Comparison of ENCODE assay signal across 9 cellular contexts in the genomic region with DNA sequence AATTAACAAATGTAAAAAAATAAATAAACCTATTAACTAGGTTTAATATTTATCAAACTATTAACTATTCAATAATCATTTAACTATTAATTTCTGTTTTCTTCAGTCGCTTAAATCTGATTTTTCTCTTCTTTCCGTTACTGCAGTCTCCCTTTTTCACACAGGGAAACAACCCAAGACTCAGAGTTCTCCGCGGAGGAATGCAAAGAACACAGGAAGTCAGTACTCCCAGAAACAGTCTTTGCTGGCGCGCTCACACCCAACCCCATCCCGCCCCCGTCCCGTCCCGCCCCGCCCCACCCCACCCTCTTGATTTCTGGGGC. TPM values are rescaled to one million over a fixed set of nuclear protein-coding genes. Genes with fewer than 3 reads are reported as not detected.
DNase-seq lines count a peak whose midpoint lies in the region; TF ChIP-seq lines count a peak whose summit lies in the region.
"Had no signal": no experiment of that assay in that cellular context is flagged by ENCODE, and none has a peak within 500 bp of the region (broad histone marks: within the 10 kb centered on the region; RNA-seq: fewer than 3 reads in every experiment).

No MANE protein-coding gene starts in this region.

- H3K4me3 ChIP-seq in DOHH2 (ENCODE audit: low read length) = peak overlapping the region; percentile 95
- H3K4me3 ChIP-seq in esophagus (ENCODE audit: low read depth in 1 of 2, low read length in 2 of 2) = peak overlapping the region; percentile 78 to 96
- H3K4me3 ChIP-seq in prostate gland = peak overlapping the region; percentile 52 to 67

- intact Hi-C loops in prostate gland (cut with DNase I) = no loop called here

- POLR2A ChIA-PET in RWPE1 (lab: Yijun Ruan, JAX; ENCODE audit: low non-redundant PET) = no interaction called here

- peaks cover 32% of the 10 kb centered on the region for H3K79me2 ChIP-seq in DOHH2 (ENCODE audit: control insufficient read depth, low read length)

- no peaks in the 10 kb centered on the region for H3K27me3 ChIP-seq in DOHH2 (ENCODE audit: control insufficient read depth, low read length)
- H3K27me3 ChIP-seq in esophagus (ENCODE audit: control insufficient read depth in 1 of 2, insufficient read depth in 2 of 2, low read length in 2 of 2) = no peaks in the 10 kb centered on the region
- H3K27me3 ChIP-seq in prostate gland (replicated peaks; ENCODE audit: insufficient read depth) = no peaks in the 10 kb centered on the region

- H3K9me3 ChIP-seq in DOHH2 (ENCODE audit: control insufficient read depth, insufficient read depth, low read length) = no peaks in the 10 kb centered on the region
- H3K9me3 ChIP-seq in esophagus (ENCODE audit: control insufficient read depth in 2 of 2, insufficient read depth in 1 of 2, low read depth in 1 of 2, low read length in 1 of 2) = no peaks in the 10 kb centered on the region
- no peaks in the 10 kb centered on the region for H3K9me3 ChIP-seq in prostate gland

- TF ChIP-seq POLR2A in prostate gland (IDR thresholded peaks at IDR 0.05) = no peak

- H3K4me1 ChIP-seq in DOHH2 (ENCODE audit: control insufficient read depth, low read length) (peaks cover 21% of the 10 kb centered on the region), esophagus (ENCODE audit: control insufficient read depth in 2 of 2, insufficient read depth in 2 of 2, low read length in 1 of 2) (peaks cover 0 to 5% of the 10 kb centered on the region in 2 donors), prostate gland (replicated peaks) (peaks cover 12% of the 10 kb centered on the region)

- peak overlapping the region; percentile 80 for H3K4me2 ChIP-seq in DOHH2 (ENCODE audit: low read length)

- H4K20me1 ChIP-seq in DOHH2 (ENCODE audit: control insufficient read depth, insufficient read depth, low read depth, low read length) = 0 out of 2 replicates have a peak, but pooled peaks cover 5% of the 10 kb centered on the region

- H3F3A ChIP-seq in DOHH2 (ENCODE audit: control insufficient read depth, insufficient read depth) = no peaks in the 10 kb centered on the region

- peaks cover 35% of the 10 kb centered on the region for H3K36me3 ChIP-seq in DOHH2 (ENCODE audit: control insufficient read depth, low read length)
- peaks cover 1 to 6% of the 10 kb centered on the region in 2 donors for H3K36me3 ChIP-seq in esophagus (ENCODE audit: control insufficient read depth in 2 of 2, insufficient read depth in 2 of 2, low read length in 1 of 2)
- no peaks in the 10 kb centered on the region for H3K36me3 ChIP-seq in prostate gland

- CTCF ChIA-PET in RWPE1 (lab: Yijun Ruan, JAX) = interaction anchor here (1.1 kb wide), 1 partner anchor 18 kb away, joined by 8 read pairs; no protein-coding TSS in a partner anchor

- 1% methylated on average over 11 of the region's 11 CpGs for WGBS in esophagus, 2 donors
- under 1% methylated on average over 11 of the region's 11 CpGs for WGBS in prostate gland

- in situ Hi-C loops in GM13976 (cut with MboI; ENCODE audit: low sequenced_read_pairs, unreplicated experiment) = no loop called here

- no peaks in the 10 kb centered on the region for H3K9me2 ChIP-seq in DOHH2 (replicated peaks; ENCODE audit: control insufficient read depth, low read length)

- TF ChIP-seq CTCF in DOHH2 (IDR thresholded peaks at IDR 0.05; ENCODE audit: low read depth, low read length, poor library complexity, severe bottlenecking) = no peak
- TF ChIP-seq CTCF in RWPE1 (conservative IDR thresholded peaks at IDR 0.05; ENCODE audit: low read depth) = no peak
- no peak for TF ChIP-seq CTCF in prostate gland (IDR thresholded peaks at IDR 0.05)
- TF ChIP-seq CTCF in GM13976 (IDR thresholded peaks at IDR 0.05; ENCODE audit: borderline replicate concordance, control extremely low read depth, extremely low read depth, insufficient read depth, missing control alignments) = no peak

- H3K27ac ChIP-seq in DOHH2 (ENCODE audit: low read depth, low read length) (peak overlapping the region; percentile 18; the same call in 1 of the 2 replicates), RWPE1 (peak overlapping the region; percentile 89), esophagus (ENCODE audit: low read depth in 2 of 2, low read length in 1 of 2) (peak overlapping the region; percentile 87 to 88), prostate gland (peak overlapping the region; percentile 73 to 77)

- no peak for DNase-seq in RWPE1 (ENCODE audit: low spot score)
- DNase-seq in prostate gland (ENCODE audit: low spot score) = no peak
- DNase-seq in NOMO-1 treated with dmso at 0.1 percent for 144 hours (lab: John Stamatoyannopoulos, UW; ENCODE audit: unreplicated experiment) = no peak
- no peak for DNase-seq in DMS 273 (lab: John Stamatoyannopoulos, UW; ENCODE audit: unreplicated experiment)
- no peak for DNase-seq in NCI-H526 treated with DMSO at 0.1 percent for 48 hours (lab: John Stamatoyannopoulos, UW)
- no peak for DNase-seq in GM13976 (ENCODE audit: low spot score)

RNA-seq across cellular contexts. Expression of a gene that starts 0.4 kb away (rescaled TPM):
- polyA plus RNA-seq in esophagus = 10 to 100 TPM; 55.1 to 56.3 TPM
- 10 to 100 TPM; 60.3 to 74.5 TPM for total RNA-seq in prostate gland

RNA-seq across cellular contexts. Expression of a gene that starts 9.7 kb away (rescaled TPM):
- 10 to 100 TPM in 1 of 2 donors, 1 to 10 TPM in 1; 8.2 to 20.3 TPM for polyA plus RNA-seq in esophagus
- total RNA-seq in prostate gland = 10 to 100 TPM in 1 of 2 donors, 1 to 10 TPM in 1; 1.7 to 20.1 TPM
- total RNA-seq: SK-MEL-5 had no signal

RNA-seq across cellular contexts. Expression of a gene that starts 34.1 kb away (rescaled TPM):
- under 1 TPM; 0.29 to 0.46 TPM for polyA plus RNA-seq in esophagus
- under 1 TPM; 0.46 to 0.91 TPM for total RNA-seq in prostate gland
- total RNA-seq: SK-MEL-5 had no signal

RNA-seq across cellular contexts. Expression of a gene that starts 35.4 kb away (rescaled TPM):
- 100 to 1,000 TPM; 131 to 252 TPM for polyA plus RNA-seq in esophagus
- 100 to 1,000 TPM; 230 to 304 TPM for total RNA-seq in prostate gland

RNA-seq across cellular contexts. Expression of a gene that starts 40.6 kb away (rescaled TPM):
- polyA plus RNA-seq in esophagus = under 1 TPM in 1 of 2 donors, not detected in 1; 0.14 TPM
- 1 to 10 TPM in 1 of 2 donors, not detected in 1; 9.4 TPM for total RNA-seq in prostate gland
- total RNA-seq: SK-MEL-5 had no signal

Comparison
In these comparisons a context has a peak if more than half of its experiments do, and no peak if none do; other contexts are left out.
1. H3K27ac ChIP-seq: peak in every context shown above with its lines; median percentile 89 in RWPE1; 88 in esophagus; 75 in prostate gland; 18 in DOHH2.